9 cellular contexts compared by ENCODE assay signal in the genomic region with DNA sequence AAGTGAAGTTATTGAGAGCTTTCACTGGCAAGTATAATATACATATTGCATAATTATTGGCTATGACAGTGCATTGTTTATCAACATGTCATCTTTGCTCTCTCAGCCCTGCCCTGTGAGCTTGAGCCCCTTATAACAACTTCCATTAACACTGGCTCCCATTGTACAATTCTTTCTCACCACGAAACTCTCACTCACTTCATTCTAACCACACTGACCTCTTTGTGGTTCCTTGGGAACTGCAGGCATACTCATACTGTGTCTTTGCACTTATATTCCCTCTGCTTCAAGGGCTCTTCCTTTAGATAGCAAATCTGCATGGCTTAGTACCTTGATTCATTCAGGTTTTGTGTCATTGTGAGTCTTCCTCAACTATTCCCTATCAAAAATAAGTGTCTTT.
DNase-seq lines count a peak whose midpoint lies in the region; ATAC-seq and TF ChIP-seq lines count a peak whose summit lies in the region.
"Had no signal": no experiment of that assay in that cellular context is flagged by ENCODE, and none has a peak within 500 bp of the region (broad histone marks: within the 10 kb centered on the region; RNA-seq: fewer than 3 reads in every experiment).

No MANE protein-coding gene starts in this region.

- no peak overlapping the region for H3K27ac ChIP-seq in substantia nigra (ENCODE audit: low read depth, low read length, poor library complexity, severe bottlenecking)

- DNase-seq in CMK (ENCODE audit: low read depth) = peak; percentile 51
- peak; percentile 23 to 50 for DNase-seq in cardiac fibroblast (ENCODE audit: low read depth in 2 of 2)
- DNase-seq in NOMO-1 treated with DMSO at 0.1 percent for 48 hours (lab: John Stamatoyannopoulos, UW; ENCODE audit: unreplicated experiment) = no peak
- no peak for DNase-seq in effector CD8-positive, alpha-beta T cell (lab: John Stamatoyannopoulos, UW)
- no peak for DNase-seq in NCI-H2227 (lab: John Stamatoyannopoulos, UW; ENCODE audit: unreplicated experiment)
- DNase-seq in substantia nigra (lab: John Stamatoyannopoulos, UW) = no peak
- DNase-seq: naive B cell had no signal

- no peak overlapping the region for H3K4me3 ChIP-seq in cardiac fibroblast (replicated peaks in 1 of 2; ENCODE audit: low read depth in 2 of 2, low read length in 2 of 2)

- ATAC-seq in GM19397 (IDR thresholded peaks at IDR 0.05; ENCODE audit: unreplicated experiment) (peak; percentile 88), HG03354 (IDR thresholded peaks at IDR 0.05; ENCODE audit: poor library complexity, severe bottlenecking, unreplicated experiment) (peak; percentile 83)

- peak; percentile 1 for TF ChIP-seq CTCF in cardiac fibroblast (IDR thresholded peaks at IDR 0.05; ENCODE audit: low read depth, low read length)

Comparison
In these comparisons a context has a peak if more than half of its experiments do, and no peak if none do; other contexts are left out.
1. DNase-seq: peak in CMK (single experiment) and cardiac fibroblast (2 of 2); none in NOMO-1 treated with DMSO at 0.1 percent for 48 hours (single experiment), effector CD8-positive, alpha-beta T cell (single experiment), NCI-H2227 (single experiment) and substantia nigra (0 of 49).